In genomic region chr19:48738557-48739399, GRCh38 we compare ENCODE assay signal across 8 cellular contexts. TPM values are rescaled to one million over a fixed set of nuclear protein-coding genes. Genes with fewer than 3 reads are reported as not detected.
DNase-seq lines count a peak whose midpoint lies in the region; ATAC-seq and TF ChIP-seq lines count a peak whose summit lies in the region.

No MANE protein-coding gene starts in this region.

- peaks cover 9% of the 10 kb centered on the region for H3K27me3 Mint-ChIP-seq in IgD-negative memory B cell
- no peaks in the 10 kb centered on the region for H3K27me3 Mint-ChIP-seq in activated T-cell treated with anti-CD3 and anti-CD28 coated beads, Interleukin-2, amount 50 U/mL, for 4 hours (ENCODE audit: low read depth)

- H3K9me3 ChIP-seq in PC-3 (ENCODE audit: low read length): no peaks in the 10 kb centered on the region
- H3K9me3 ChIP-seq in esophagus muscularis mucosa: no peaks in the 10 kb centered on the region
- no peaks in the 10 kb centered on the region for H3K9me3 ChIP-seq in muscle layer of duodenum (ENCODE audit: control insufficient read depth in 1 of 2, low read length in 2 of 2)

- peak; percentile 82 for ATAC-seq in GM19467 (IDR thresholded peaks at IDR 0.05; ENCODE audit: unreplicated experiment)
- ATAC-seq in PC-3: peak; percentile 96
- ATAC-seq in activated T-cell treated with anti-CD3 and anti-CD28 coated beads, Interleukin-2, amount 50 U/mL, for 4 hours: peak; percentile 92 to 95

- no peaks in the 10 kb centered on the region for H3F3A ChIP-seq in PC-3 (ENCODE audit: low read length, unreplicated experiment)

- H3K4me2 ChIP-seq in PC-3 (ENCODE audit: low read length): peak overlapping the region; percentile 57

- no TSS peak for BruUV-seq in PC-3 (replicated peaks; lab: Mats Ljungman, UMichigan)

- TF ChIP-seq CTCF in PC-3 (conservative IDR thresholded peaks at IDR 0.05; ENCODE audit: low read depth, low read length) (peak; percentile 27; the same call in 1 of the 2 replicates), esophagus muscularis mucosa (IDR thresholded peaks at IDR 0.05) (peak; percentile 38 to 66 (median 53))

- 15% methylated on average over 4 of the region's 95 CpGs for WGBS in esophagus muscularis mucosa

- H3K9ac ChIP-seq in PC-3 (ENCODE audit: low read length): no peak overlapping the region

- no peaks in the 10 kb centered on the region for H3K79me2 ChIP-seq in PC-3 (ENCODE audit: low read length)

- H3K27me3 ChIP-seq in PC-3 (ENCODE audit: low read length): no peaks in the 10 kb centered on the region
- H3K27me3 ChIP-seq in esophagus muscularis mucosa: peaks cover 0 to 12% (median 2%) of the 10 kb centered on the region in 4 donors
- H3K27me3 ChIP-seq in muscle layer of duodenum (ENCODE audit: low read depth, low read length): peaks cover 6% of the 10 kb centered on the region

- DNase-seq in C1 segment of cervical spinal cord (lab: John Stamatoyannopoulos, UW) (peak in 12 of 14 donors; percentile 28 to 94 (median 61)), PC-3 (peak; percentile 87), esophagus muscularis mucosa (ENCODE audit: extremely low spot score) (peak; percentile 96)
- DNase-seq in activated T-cell treated with anti-CD3 and anti-CD28 coated beads, Interleukin-2, amount 50 U/mL, for 4 hours: peak; percentile 92
- peak; percentile 97 for DNase-seq in stimulated activated CD8-positive, alpha-beta memory T cell treated with anti-CD3 and anti-CD28 coated beads, Interleukin-4, amount 100 ng/mL, for 48 hours

- H3K9me2 ChIP-seq in PC-3 (replicated peaks; ENCODE audit: low read length): no peaks in the 10 kb centered on the region

- peak overlapping the region; percentile 64 for H2AFZ ChIP-seq in PC-3 (ENCODE audit: low read length)

- no peak overlapping the region for H3K4me3 ChIP-seq in PC-3 (ENCODE audit: low read length)
- peak overlapping the region; percentile 60 to 77 (median 66) for H3K4me3 ChIP-seq in esophagus muscularis mucosa
- H3K4me3 ChIP-seq in muscle layer of duodenum (ENCODE audit: low read depth in 1 of 2, low read length in 2 of 2): peak overlapping the region; percentile 23 to 62

- POLR2A ChIA-PET in PC-3 (lab: Charles Lee; ENCODE audit: unreplicated experiment): no interaction called here

- peaks cover 0 to 17% (median 5%) of the 10 kb centered on the region in 3 donors for H3K4me1 Mint-ChIP-seq in IgD-negative memory B cell
- H3K4me1 Mint-ChIP-seq in activated T-cell treated with anti-CD3 and anti-CD28 coated beads, Interleukin-2, amount 50 U/mL, for 4 hours (ENCODE audit: low read depth): peaks cover 18% of the 10 kb centered on the region

- H3K27ac ChIP-seq in PC-3 (ENCODE audit: low read length) (no peak overlapping the region), esophagus muscularis mucosa (replicated peaks in 1 of 4) (peak overlapping the region; percentile 70 to 82 (median 75)), muscle layer of duodenum (ENCODE audit: low read length) (peak overlapping the region; percentile 40)

- TF ChIP-seq POLR2A in esophagus muscularis mucosa (IDR thresholded peaks at IDR 0.05; ENCODE audit: low read depth): no peak

- no peaks in the 10 kb centered on the region for H4K20me1 ChIP-seq in PC-3 (ENCODE audit: low read length)

- H3K27ac Mint-ChIP-seq in IgD-negative memory B cell: peak overlapping the region in 2 of 3 donors; percentile 63 to 67

- no peaks in the 10 kb centered on the region for H3K36me3 Mint-ChIP-seq in IgD-negative memory B cell
- H3K36me3 Mint-ChIP-seq in activated T-cell treated with anti-CD3 and anti-CD28 coated beads, Interleukin-2, amount 50 U/mL, for 4 hours (ENCODE audit: insufficient read depth): no peaks in the 10 kb centered on the region

- H3K9me3 Mint-ChIP-seq in IgD-negative memory B cell: peaks cover 0 to 4% (median 0%) of the 10 kb centered on the region in 3 donors
- H3K9me3 Mint-ChIP-seq in activated T-cell treated with anti-CD3 and anti-CD28 coated beads, Interleukin-2, amount 50 U/mL, for 4 hours: no peaks in the 10 kb centered on the region

- TF ChIP-seq EP300 in esophagus muscularis mucosa (IDR thresholded peaks at IDR 0.05): no peak

- intact Hi-C loops in PC-3 (cut with micrococcal nuclease): no loop called here
- intact Hi-C loops in esophagus muscularis mucosa (cut with DNase I): loop anchor here (2.0 kb wide), 1 partner anchor 64 kb away; no protein-coding TSS in a partner anchor

- CTCF ChIA-PET in PC-3 (lab: Charles Lee): interaction anchor here (1.3 kb wide), 1 partner anchor 93 kb away, joined by 5 read pairs; the partner anchor contains the start of gene CA11

- H3K4me1 ChIP-seq in PC-3 (ENCODE audit: insufficient read depth, low read length) (no peaks in the 10 kb centered on the region; the same call in 1 of the 2 replicates), esophagus muscularis mucosa (peaks cover 6 to 39% (median 35%) of the 10 kb centered on the region in 4 donors), muscle layer of duodenum (ENCODE audit: control insufficient read depth in 1 of 2, insufficient read depth in 2 of 2, low read length in 2 of 2) (peaks cover 0 to 5% of the 10 kb centered on the region in 2 donors)

- no peaks in the 10 kb centered on the region for H3K36me3 ChIP-seq in PC-3 (ENCODE audit: low read depth, low read length)
- peaks cover 0 to 23% (median 0%) of the 10 kb centered on the region in 4 donors for H3K36me3 ChIP-seq in esophagus muscularis mucosa
- H3K36me3 ChIP-seq in muscle layer of duodenum (ENCODE audit: control insufficient read depth in 1 of 2, insufficient read depth in 2 of 2, low read length in 2 of 2): no peaks in the 10 kb centered on the region

- H3K4me3 Mint-ChIP-seq in IgD-negative memory B cell: peak overlapping the region; percentile 12 to 81 (median 50)
- peak overlapping the region; percentile 68 for H3K4me3 Mint-ChIP-seq in activated T-cell treated with anti-CD3 and anti-CD28 coated beads, Interleukin-2, amount 50 U/mL, for 4 hours

RNA-seq across cellular contexts. Expression of gene RASIP1, which starts 1.6 kb away (rescaled TPM):
- polyA plus RNA-seq in IgD-negative memory B cell: 0.26 TPM
- total RNA-seq in PC-3 (2014; rRNA removed): 0.40 and 0.51 TPM in 2 replicates
- under 1 TPM; 0.16 to 0.65 (median 0.18) TPM for total RNA-seq in activated T-cell treated with anti-CD3 and anti-CD28 coated beads, Interleukin-2, amount 50 U/mL, for 4 hours
- 10 to 100 TPM; 15.0 to 27.7 (median 22.8) TPM for total RNA-seq in esophagus muscularis mucosa

RNA-seq across cellular contexts. Expression of gene IZUMO1, which starts 7.9 kb away (rescaled TPM):
- not detected for polyA plus RNA-seq in IgD-negative memory B cell
- total RNA-seq in PC-3 (2014; rRNA removed) (not detected in 2 replicates), esophagus muscularis mucosa (not detected)
- not detected for total RNA-seq in activated T-cell treated with anti-CD3 and anti-CD28 coated beads, Interleukin-2, amount 50 U/mL, for 4 hours

RNA-seq across cellular contexts. Expression of gene FUT1, which starts 13.7 kb away (rescaled TPM):
- polyA plus RNA-seq in IgD-negative memory B cell: not detected
- 4.6 and 4.8 TPM in 2 replicates for total RNA-seq in PC-3 (2014; rRNA removed)
- under 1 TPM; 0.13 to 0.22 (median 0.18) TPM for total RNA-seq in activated T-cell treated with anti-CD3 and anti-CD28 coated beads, Interleukin-2, amount 50 U/mL, for 4 hours
- 1 to 10 TPM in 3 of 4 donors, under 1 TPM in 1; 0.83 to 2.5 (median 2.1) TPM for total RNA-seq in esophagus muscularis mucosa

RNA-seq across cellular contexts. Expression of gene FGF21, which starts 16.5 kb away (rescaled TPM):
- polyA plus RNA-seq in IgD-negative memory B cell: not detected
- not detected in 2 replicates for total RNA-seq in PC-3 (2014; rRNA removed)
- not detected for total RNA-seq in activated T-cell treated with anti-CD3 and anti-CD28 coated beads, Interleukin-2, amount 50 U/mL, for 4 hours
- not detected for total RNA-seq in esophagus muscularis mucosa

RNA-seq across cellular contexts. Expression of gene MAMSTR, which starts 19.3 kb away (rescaled TPM):
- 0.45 TPM for polyA plus RNA-seq in IgD-negative memory B cell
- total RNA-seq in PC-3 (2014; rRNA removed) (0.18 and 0.40 TPM in 2 replicates), esophagus muscularis mucosa (1 to 10 TPM in 3 of 4 donors, under 1 TPM in 1; 0.99 to 2.9 (median 1.8) TPM)
- total RNA-seq in activated T-cell treated with anti-CD3 and anti-CD28 coated beads, Interleukin-2, amount 50 U/mL, for 4 hours: under 1 TPM; 0.33 to 0.69 (median 0.51) TPM

Comparison
In these comparisons a context has a peak if more than half of its experiments do, and no peak if none do; other contexts are left out.
1. RNA of gene RASIP1, which starts 1.6 kb away (total RNA-seq): 15.0 to 27.7 TPM in esophagus muscularis mucosa; 0.40 to 0.51 TPM in PC-3 and 0.16 to 0.65 TPM in activated T-cell treated with anti-CD3 and anti-CD28 coated beads, Interleukin-2, amount 50 U/mL, for 4 hours; every median in the first group is over 4 times any median in the second.
2. Peak in every context shown above with its lines, with median percentiles within 50 percentile points of each other: DNase-seq and ATAC-seq.